ENCODE assay signal across 1 cellular context in the genomic region with DNA sequence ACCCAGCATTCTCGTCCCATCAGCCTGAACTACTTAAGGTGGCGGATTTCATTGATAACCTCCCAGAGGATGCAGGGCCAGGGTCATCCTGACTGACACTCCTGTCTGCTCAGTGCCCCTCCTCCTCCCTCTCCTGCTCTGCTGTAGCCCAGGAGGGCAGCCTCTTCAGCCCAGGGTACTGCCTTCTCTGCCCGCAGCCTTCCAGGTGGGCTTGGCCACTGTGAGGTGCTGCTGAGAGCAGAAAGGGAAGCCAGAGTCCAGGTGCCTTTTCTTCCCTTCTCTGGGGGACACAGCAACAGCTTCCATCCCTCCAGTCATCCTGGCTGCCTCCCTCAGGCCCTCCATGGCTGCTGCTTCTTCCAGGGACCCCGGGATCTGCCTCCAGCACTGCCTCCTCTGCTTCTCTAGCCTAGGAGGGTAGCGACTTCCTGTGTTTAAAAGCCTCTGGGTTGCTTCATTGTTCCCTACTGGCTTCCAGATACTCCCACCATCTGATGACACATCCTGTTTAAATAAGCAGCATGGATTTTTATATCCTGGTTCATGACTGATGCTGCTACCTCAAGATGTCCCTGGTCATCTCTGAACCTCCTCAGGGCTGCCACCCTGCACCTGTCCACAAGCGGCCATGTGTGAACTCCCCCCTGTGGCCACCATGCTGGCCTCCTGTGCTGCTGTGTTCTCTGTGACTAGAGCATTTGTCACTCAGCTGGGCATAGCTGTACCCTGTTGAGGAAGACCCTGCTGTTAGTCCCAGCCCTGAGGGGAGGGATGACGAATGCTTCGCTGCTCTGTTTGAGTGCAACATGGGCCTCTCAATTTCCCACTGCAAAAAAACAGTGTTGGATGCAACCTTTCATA.
TF ChIP-seq lines count a peak whose summit lies in the region.

No MANE protein-coding gene starts in this region.

TF ChIP-seq in GM23338, 12 proteins besides CTCF, POLR2A, EP300 and RAD21:
- TF ChIP-seq ZNF462 (CRISPR knock-in tag; IDR thresholded peaks at IDR 0.05) (0 out of 2 replicates have a peak, but pooled peaks have one; percentile 27), CREB1 (CRISPR knock-in tag; IDR thresholded peaks at IDR 0.05; ENCODE audit: low read depth) (no peak)
